Comparison of ENCODE assay signal across 2 cellular contexts in the genomic region with DNA sequence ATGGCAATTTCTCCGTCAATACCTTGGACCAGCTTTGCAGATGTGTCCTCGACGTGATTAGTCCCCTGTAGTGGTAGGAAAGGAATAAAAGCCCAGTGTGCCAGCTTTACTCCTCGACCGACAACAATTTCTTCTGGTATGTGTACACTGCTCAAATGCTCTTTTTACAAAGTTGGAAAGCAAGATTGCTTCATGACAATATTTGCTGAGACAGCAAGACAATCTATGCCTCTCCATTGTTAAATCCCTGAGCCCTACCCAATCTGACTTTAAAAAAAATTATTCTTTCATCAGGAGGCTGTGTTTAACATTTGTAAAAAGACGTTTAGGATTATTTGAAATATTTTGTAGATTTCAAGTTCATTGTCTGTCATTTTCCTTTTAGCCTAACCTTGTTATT.
TF ChIP-seq lines count a peak whose summit lies in the region.

No MANE protein-coding gene starts in this region.

TF ChIP-seq in A549, 52 proteins besides CTCF, POLR2A, EP300 and RAD21:
- TF ChIP-seq SREBF2 (IDR thresholded peaks at IDR 0.05) (no peak), SMC3 (IDR thresholded peaks at IDR 0.05) (no peak), KDM5A (IDR thresholded peaks at IDR 0.05) (no peak), MAZ (IDR thresholded peaks at IDR 0.05; ENCODE audit: borderline replicate concordance, low read depth, low read length) (no peak), MAFK (IDR thresholded peaks at IDR 0.05; ENCODE audit: partially characterized antibody) (peak; percentile 81)
TF ChIP-seq in A549: peak in this region for 1.

TF ChIP-seq in K562, 482 proteins besides CTCF, POLR2A, EP300 and RAD21:
- TF ChIP-seq MAFK (IDR thresholded peaks at IDR 0.05; ENCODE audit: low read length) (peak; percentile 43; the same call in 1 of the 2 replicates), ESRRA (IDR thresholded peaks at IDR 0.05; ENCODE audit: borderline replicate concordance, low read depth) (no peak), ILK (tag; IDR thresholded peaks at IDR 0.05; ENCODE audit: borderline replicate concordance, low read depth) (no peak), MEIS2 (IDR thresholded peaks at IDR 0.05; ENCODE audit: partially characterized antibody) (no peak), ZNF316 (IDR thresholded peaks at IDR 0.05) (peak; percentile 87), FIP1L1 (IDR thresholded peaks at IDR 0.05; ENCODE audit: low read depth, low read length, poor library complexity, severe bottlenecking) (no peak), CHD2 (IDR thresholded peaks at IDR 0.05; ENCODE audit: low read depth, low read length) (no peak), NELFE (IDR thresholded peaks at IDR 0.05; ENCODE audit: insufficient read depth, insufficient read length) (no peak), MCM7 (IDR thresholded peaks at IDR 0.05) (no peak), MAFF (IDR thresholded peaks at IDR 0.05; ENCODE audit: low read length) (peak; percentile 59; the same call in 1 of the 2 replicates), SIRT6 (IDR thresholded peaks at IDR 0.05; ENCODE audit: low read depth, low read length) (no peak), STAT5B (CRISPR knock-in tag; IDR thresholded peaks at IDR 0.05) (no peak), C11orf30 (IDR thresholded peaks at IDR 0.05; ENCODE audit: low read depth) (peak; percentile 78), CHD1 (IDR thresholded peaks at IDR 0.05; ENCODE audit: low read length) (no peak), MAFG (tag; conservative IDR thresholded peaks at IDR 0.05) (peak; percentile 55), E2F6 (IDR thresholded peaks at IDR 0.05; ENCODE audit: borderline replicate concordance in 1 of 2, extremely low read depth in 1 of 2, insufficient read depth in 1 of 2, insufficient read length in 1 of 2, low read depth in 1 of 2, low read length in 1 of 2, poor library complexity in 1 of 2, severe bottlenecking in 1 of 2) (no peak), DACH1 (IDR thresholded peaks at IDR 0.05; ENCODE audit: partially characterized antibody) (no peak)
- TF ChIP-seq, protein P1, sequence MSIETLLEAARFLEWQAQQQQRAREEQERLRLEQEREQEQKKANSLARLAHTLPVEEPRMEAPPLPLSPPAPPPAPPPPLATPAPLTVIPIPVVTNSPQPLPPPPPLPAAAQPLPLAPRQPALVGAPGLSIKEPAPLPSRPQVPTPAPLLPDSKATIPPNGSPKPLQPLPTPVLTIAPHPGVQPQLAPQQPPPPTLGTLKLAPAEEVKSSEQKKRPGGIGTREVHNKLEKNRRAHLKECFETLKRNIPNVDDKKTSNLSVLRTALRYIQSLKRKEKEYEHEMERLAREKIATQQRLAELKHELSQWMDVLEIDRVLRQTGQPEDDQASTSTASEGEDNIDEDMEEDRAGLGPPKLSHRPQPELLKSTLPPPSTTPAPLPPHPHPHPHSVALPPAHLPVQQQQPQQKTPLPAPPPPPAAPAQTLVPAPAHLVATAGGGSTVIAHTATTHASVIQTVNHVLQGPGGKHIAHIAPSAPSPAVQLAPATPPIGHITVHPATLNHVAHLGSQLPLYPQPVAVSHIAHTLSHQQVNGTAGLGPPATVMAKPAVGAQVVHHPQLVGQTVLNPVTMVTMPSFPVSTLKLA (conservative IDR thresholded peaks at IDR 0.05), result no peak
- TF ChIP-seq, protein P2, sequence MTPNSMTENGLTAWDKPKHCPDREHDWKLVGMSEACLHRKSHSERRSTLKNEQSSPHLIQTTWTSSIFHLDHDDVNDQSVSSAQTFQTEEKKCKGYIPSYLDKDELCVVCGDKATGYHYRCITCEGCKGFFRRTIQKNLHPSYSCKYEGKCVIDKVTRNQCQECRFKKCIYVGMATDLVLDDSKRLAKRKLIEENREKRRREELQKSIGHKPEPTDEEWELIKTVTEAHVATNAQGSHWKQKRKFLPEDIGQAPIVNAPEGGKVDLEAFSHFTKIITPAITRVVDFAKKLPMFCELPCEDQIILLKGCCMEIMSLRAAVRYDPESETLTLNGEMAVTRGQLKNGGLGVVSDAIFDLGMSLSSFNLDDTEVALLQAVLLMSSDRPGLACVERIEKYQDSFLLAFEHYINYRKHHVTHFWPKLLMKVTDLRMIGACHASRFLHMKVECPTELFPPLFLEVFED (CRISPR knock-in tag; conservative IDR thresholded peaks at IDR 0.05), result no peak
